10 cellular contexts compared by ENCODE assay signal in genomic region chr5:270340-270739, GRCh38. TPM values are rescaled to one million over a fixed set of nuclear protein-coding genes. Genes with fewer than 3 reads are reported as not detected.
DNase-seq lines count a peak whose midpoint lies in the region; ATAC-seq and TF ChIP-seq lines count a peak whose summit lies in the region.
"Had no signal": no experiment of that assay in that cellular context is flagged by ENCODE, and none has a peak within 500 bp of the region (broad histone marks: within the 10 kb centered on the region; RNA-seq: fewer than 3 reads in every experiment).

No MANE protein-coding gene starts in this region.

- H3K4me1 Mint-ChIP-seq in Caco-2 (ENCODE audit: low read depth, unreplicated experiment) = peaks cover 10% of the 10 kb centered on the region
- H3K4me1 Mint-ChIP-seq in effector memory CD8-positive, alpha-beta T cell (ENCODE audit: low read depth in 2 of 2) = peaks cover 23 to 26% of the 10 kb centered on the region in 2 donors
- H3K4me1 Mint-ChIP-seq in osteocyte (ENCODE audit: unreplicated experiment) = peaks cover 58% of the 10 kb centered on the region

- no peaks in the 10 kb centered on the region for H3K4me1 ChIP-seq in Caco-2
- H3K4me1 ChIP-seq: uterus had no signal

- TF ChIP-seq CTCF in Caco-2 (IDR thresholded peaks at IDR 0.05; ENCODE audit: insufficient read depth in 1 of 2, low read depth in 1 of 2, low read length in 1 of 2, severe bottlenecking in 1 of 2, unreplicated experiment in 1 of 2) (no peak), NB4 (IDR thresholded peaks at IDR 0.05; ENCODE audit: low read depth, low read length) (no peak), osteocyte (IDR thresholded peaks at IDR 0.05) (no peak), brain microvascular endothelial cell (IDR thresholded peaks at IDR 0.05; ENCODE audit: low read depth, low read length, missing control alignments) (no peak)

- H3K4me3 Mint-ChIP-seq in Caco-2 (ENCODE audit: unreplicated experiment) (peak overlapping the region; percentile 79), osteocyte (ENCODE audit: unreplicated experiment) (peak overlapping the region; percentile 92)
- peak overlapping the region; percentile 90 to 92 for H3K4me3 Mint-ChIP-seq in effector memory CD8-positive, alpha-beta T cell

- peaks cover 46% of the 10 kb centered on the region for H3K36me3 Mint-ChIP-seq in Caco-2 (ENCODE audit: insufficient read depth, unreplicated experiment)
- H3K36me3 Mint-ChIP-seq in effector memory CD8-positive, alpha-beta T cell (ENCODE audit: insufficient read depth) = peaks cover 45% of the 10 kb centered on the region
- H3K36me3 Mint-ChIP-seq in osteocyte (ENCODE audit: unreplicated experiment) = peaks cover 15% of the 10 kb centered on the region

- intact Hi-C loops in Caco-2 (cut with micrococcal nuclease; ENCODE audit: unreplicated experiment) = loop anchor here (2.0 kb wide), 1 partner anchor 52 kb away; the partner anchor contains the start of genes CCDC127 and SDHA

- TF ChIP-seq POLR2A in NB4 (IDR thresholded peaks at IDR 0.05; ENCODE audit: extremely low read depth, insufficient read length) = no peak

- no peaks in the 10 kb centered on the region for H3K9me3 Mint-ChIP-seq in Caco-2 (ENCODE audit: unreplicated experiment)
- H3K9me3 Mint-ChIP-seq in effector memory CD8-positive, alpha-beta T cell = no peaks in the 10 kb centered on the region
- no peaks in the 10 kb centered on the region for H3K9me3 Mint-ChIP-seq in osteocyte (ENCODE audit: unreplicated experiment)

- H3K27ac Mint-ChIP-seq in Caco-2 (ENCODE audit: unreplicated experiment) = peak overlapping the region; percentile 89
- peak overlapping the region; percentile 49 to 94 for H3K27ac Mint-ChIP-seq in effector memory CD8-positive, alpha-beta T cell
- H3K27ac Mint-ChIP-seq in osteocyte (ENCODE audit: unreplicated experiment) = peak overlapping the region; percentile 95

- BruUV-seq in Caco-2 (replicated peaks; lab: Mats Ljungman, UMichigan) = TSS peak; percentile 80

- H3K4me3 ChIP-seq in Caco-2 (ENCODE audit: low read depth, low read length) (peak overlapping the region; percentile 63; the same call in 1 of the 2 replicates), NB4 (ENCODE audit: low read depth, low read length) (no peak overlapping the region), brain microvascular endothelial cell (ENCODE audit: low read depth, low read length) (no peak overlapping the region)

- H3K36me3 ChIP-seq in Caco-2 (ENCODE audit: control insufficient read depth, insufficient read depth, low read length) (0 out of 2 replicates have a peak, but pooled peaks cover 2% of the 10 kb centered on the region), brain microvascular endothelial cell (replicated peaks) (peaks cover 9% of the 10 kb centered on the region)
- H3K36me3 ChIP-seq: uterus had no signal

- no peak overlapping the region for H3K27ac ChIP-seq in brain microvascular endothelial cell

- H3K9me3 ChIP-seq in Caco-2 = no peaks in the 10 kb centered on the region
- H3K9me3 ChIP-seq: uterus had no signal

- CTCF ChIA-PET in Caco-2 (lab: Charles Lee) = no interaction called here

- H3K27me3 ChIP-seq in Caco-2 (replicated peaks; ENCODE audit: control insufficient read depth, insufficient read depth, low read length) (no peaks in the 10 kb centered on the region), brain microvascular endothelial cell (replicated peaks) (no peaks in the 10 kb centered on the region)
- H3K27me3 ChIP-seq: uterus had no signal

- POLR2A ChIA-PET in Caco-2 (lab: Charles Lee) = interaction anchor here (0.7 to 2.0 kb wide), 2 partner anchors 52 to 72 kb away, joined by 10 to 19 read pairs; partner anchors contain the start of genes CCDC127 and SDHA

- ATAC-seq in effector memory CD8-positive, alpha-beta T cell (replicated peaks) = no peak
- ATAC-seq in HG03280 (IDR thresholded peaks at IDR 0.05; ENCODE audit: unreplicated experiment) (no peak), HG03439 (IDR thresholded peaks at IDR 0.05; ENCODE audit: unreplicated experiment) (no peak), GM21526 (IDR thresholded peaks at IDR 0.05; ENCODE audit: low FRiP score, unreplicated experiment) (no peak)

- no peak for DNase-seq in Caco-2
- DNase-seq in NB4 (ENCODE audit: low read depth) = peak; percentile 4
- no peak for DNase-seq in effector memory CD8-positive, alpha-beta T cell
- no peak for DNase-seq in osteocyte (ENCODE audit: extremely low spot score, unreplicated experiment)
- no peak for DNase-seq in brain microvascular endothelial cell
- DNase-seq: amniotic stem cell, uterus had no signal

- H3K27me3 Mint-ChIP-seq in Caco-2 (ENCODE audit: insufficient read depth, unreplicated experiment) (no peaks in the 10 kb centered on the region), osteocyte (ENCODE audit: unreplicated experiment) (no peaks in the 10 kb centered on the region)
- H3K27me3 Mint-ChIP-seq in effector memory CD8-positive, alpha-beta T cell = no peaks in the 10 kb centered on the region

- in situ Hi-C loops in brain microvascular endothelial cell (cut with HindIII; ENCODE audit: low pct_ligation_motif_present, low sequenced_read_pairs) = no loop called here

RNA-seq across cellular contexts. Expression of gene PDCD6, which starts 1.1 kb away (rescaled TPM):
- total RNA-seq in Caco-2 (2022) (101 and 107 TPM in 2 replicates), osteocyte (94.7 and 106 TPM in 2 replicates)

RNA-seq across cellular contexts. Expression of gene AHRR, which starts 51.2 kb away (rescaled TPM):
- total RNA-seq in Caco-2 (2022) (0.91 and 1.1 TPM in 2 replicates), osteocyte (54.9 and 55.8 TPM in 2 replicates)

RNA-seq across cellular contexts. Expression of gene SDHA, which starts 52.2 kb away (rescaled TPM):
- total RNA-seq in Caco-2 (2022) (140 and 157 TPM in 2 replicates), osteocyte (130 and 136 TPM in 2 replicates)

RNA-seq across cellular contexts. Expression of gene CCDC127, which starts 52.4 kb away (rescaled TPM):
- total RNA-seq in Caco-2 (2022) (10.5 TPM in 2 replicates), osteocyte (9.9 and 11.1 TPM in 2 replicates)

Comparison
In these comparisons a context has a peak if more than half of its experiments do, and no peak if none do; other contexts are left out.
1. RNA of gene AHRR, which starts 51.2 kb away (total RNA-seq): 54.9 to 55.8 TPM in osteocyte; 0.91 to 1.1 TPM in Caco-2; every median in the first group is over 10 times any median in the second.
2. Peak in every context shown above with its lines, with median percentiles within 50 percentile points of each other: H3K27ac Mint-ChIP-seq and H3K4me3 Mint-ChIP-seq.